Comparison of ENCODE assay signal across 25 cellular contexts in genomic region chr7:123209786-123210185, GRCh38. TPM values are rescaled to one million over a fixed set of nuclear protein-coding genes. Genes with fewer than 3 reads are reported as not detected.
DNase-seq lines count a peak whose midpoint lies in the region; ATAC-seq, FAIRE-seq and TF ChIP-seq lines count a peak whose summit lies in the region.
"Had no signal": no experiment of that assay in that cellular context is flagged by ENCODE, and none has a peak within 500 bp of the region (broad histone marks: within the 10 kb centered on the region; RNA-seq: fewer than 3 reads in every experiment).

No MANE protein-coding gene starts in this region.

- peak; percentile 17 for FAIRE-seq in islet of Langerhans (lab: Jason Lieb, UNC)
- FAIRE-seq: kidney had no signal

- DNase-seq in NCI-H226 (peak; percentile 89), body of pancreas (peak; percentile 65 to 88 (median 75)), pulmonary artery endothelial cell (ENCODE audit: low read depth, low spot score) (peak; percentile 40), HEK293T (ENCODE audit: extremely low spot score) (no peak), NCI-H1930 (lab: John Stamatoyannopoulos, UW) (no peak), RPMI8226 (no peak)
- DNase-seq: activated CD4-positive, alpha-beta T cell treated with anti-CD3 and anti-CD28 coated beads, Interleukin-2, amount 50 U/mL, for 48 hours; activated CD8-positive, alpha-beta memory T cell treated with anti-CD3 and anti-CD28 coated beads, Interleukin-2, amount 50 U/mL, for 4 hours; activated naive CD4-positive, alpha-beta T cell treated with anti-CD3 and anti-CD28 coated beads, Interleukin-2, amount 50 U/mL, for 16 hours; aorta; effector memory CD4-positive, alpha-beta T cell; kidney; mesenchymal stem cell; naive B cell; NCI-H2081 treated with DMSO at 0.1 percent for 48 hours; NCI-H446; right cardiac atrium; SIG-M5; stimulated activated CD4-positive, alpha-beta T cell treated with anti-CD3 and anti-CD28 coated beads, Interleukin-12 subunit alpha, Interleukin-12 subunit beta, amount 100 ng/mL, for 4 hours; stimulated activated CD4-positive, alpha-beta T cell treated with anti-CD3 and anti-CD28 coated beads, Interleukin-4, amount 100 ng/mL, for 4 hours; stimulated activated naive CD4-positive, alpha-beta T cell treated with Interleukin-2 at 50 U/mL for 16 hours had no signal

- WGBS in body of pancreas, 2 donors = 8 to 11% methylated on average over 3 of the region's 3 CpGs

- no peaks in the 10 kb centered on the region for H3K27me3 ChIP-seq in body of pancreas
- H3K27me3 ChIP-seq: esophagus muscularis mucosa had no signal

- no peak overlapping the region for H3K4me3 ChIP-seq in body of pancreas
- H3K4me3 ChIP-seq: esophagus muscularis mucosa had no signal

- peak in 1 of 7 experiments; percentile 11 for TF ChIP-seq CTCF in body of pancreas (IDR thresholded peaks at IDR 0.05)

- TF ChIP-seq POLR2A in body of pancreas (IDR thresholded peaks at IDR 0.05) = no peak

- ATAC-seq in body of pancreas = peak; percentile 99

- no peaks in the 10 kb centered on the region for H3K36me3 ChIP-seq in body of pancreas (replicated peaks in 1 of 2; ENCODE audit: insufficient read depth in 1 of 2, low read depth in 2 of 2)
- H3K36me3 ChIP-seq: esophagus muscularis mucosa had no signal

- peaks cover 60% of the 10 kb centered on the region for H3K4me1 ChIP-seq in body of pancreas

- no peaks in the 10 kb centered on the region for H3K9me3 ChIP-seq in body of pancreas
- H3K9me3 ChIP-seq: esophagus muscularis mucosa had no signal

- POLR2A ChIA-PET in HEK293T (lab: Yijun Ruan, JAX) = no interaction called here

- intact Hi-C loops in body of pancreas (cut with DNase I) = no loop called here

- peak overlapping the region; percentile 41 to 74 (median 60) for H3K27ac ChIP-seq in body of pancreas
- H3K27ac ChIP-seq: C4-2B, esophagus muscularis mucosa had no signal

- CTCF ChIA-PET in HEK293T (lab: Yijun Ruan, JAX) = no interaction called here

TF ChIP-seq in HEK293T, 16 proteins besides CTCF, POLR2A, EP300 and RAD21:
- TF ChIP-seq SUZ12 (IDR thresholded peaks at IDR 0.05) (no peak), L3MBTL2 (conservative IDR thresholded peaks at IDR 0.05) (no peak), LEF1 (IDR thresholded peaks at IDR 0.05; ENCODE audit: borderline replicate concordance) (no peak), ARNT (IDR thresholded peaks at IDR 0.05) (no peak), ELF4 (IDR thresholded peaks at IDR 0.05) (no peak), NFRKB (IDR thresholded peaks at IDR 0.05) (no peak), FOXA1 (IDR thresholded peaks at IDR 0.05) (no peak), CTBP1 (IDR thresholded peaks at IDR 0.05; ENCODE audit: borderline replicate concordance) (no peak), TARDBP (IDR thresholded peaks at IDR 0.05) (no peak)

RNA-seq across cellular contexts. Expression of gene SLC13A1, which starts 10.0 kb away (rescaled TPM):
- total RNA-seq in body of pancreas (under 1 TPM in 1 of 2 donors, not detected in 1; under 0.01 TPM), pulmonary artery endothelial cell (not detected in 2 replicates)
- total RNA-seq: aorta, osteoblast, right cardiac atrium had no signal

Comparison
In these comparisons a context has a peak if more than half of its experiments do, and no peak if none do; other contexts are left out.
1. DNase-seq: peak in NCI-H226 (single experiment), body of pancreas (4 of 4) and pulmonary artery endothelial cell (single experiment); none in HEK293T (single experiment), NCI-H1930 (0 of 2) and RPMI8226 (single experiment).